Comparison of ENCODE assay signal across 12 cellular contexts in the genomic region with DNA sequence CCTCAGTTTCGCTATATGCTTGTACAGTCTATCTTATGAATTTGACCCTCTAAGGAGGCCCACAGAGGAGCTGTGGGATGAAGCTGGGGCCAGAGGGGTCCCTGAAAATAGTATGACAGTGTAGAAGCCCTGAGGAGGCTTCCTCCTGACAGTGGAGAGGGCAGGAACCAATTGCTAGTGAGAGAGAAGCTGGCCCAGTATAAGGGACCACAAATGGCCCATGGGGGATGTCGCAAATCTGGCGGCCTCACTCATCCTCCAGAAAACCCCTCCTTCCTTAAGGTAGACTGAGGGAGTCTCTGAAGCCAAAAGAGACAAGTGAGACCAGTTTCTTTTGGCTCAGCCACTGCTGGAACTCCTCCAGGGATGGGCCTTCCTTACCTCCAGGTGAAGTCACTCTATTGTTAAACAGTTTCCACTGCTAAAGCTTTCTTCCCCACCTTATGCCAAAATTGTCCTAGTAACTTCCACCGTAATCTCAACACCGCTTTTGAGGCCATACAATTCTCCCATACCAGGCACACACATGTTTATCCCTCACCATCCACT. TPM values are rescaled to one million over a fixed set of nuclear protein-coding genes. Genes with fewer than 3 reads are reported as not detected.
DNase-seq lines count a peak whose midpoint lies in the region; ATAC-seq and TF ChIP-seq lines count a peak whose summit lies in the region.
"Had no signal": no experiment of that assay in that cellular context is flagged by ENCODE, and none has a peak within 500 bp of the region (broad histone marks: within the 10 kb centered on the region; RNA-seq: fewer than 3 reads in every experiment).

No MANE protein-coding gene starts in this region.

- H3K9ac ChIP-seq in mesenchymal stem cell (ENCODE audit: low read length), result no peak overlapping the region

- no peak for TF ChIP-seq POLR2A in heart left ventricle (IDR thresholded peaks at IDR 0.05)

- H2BK12ac ChIP-seq in mesenchymal stem cell (ENCODE audit: low read length in 2 of 2), result no peak overlapping the region

- intact Hi-C loops in heart left ventricle (cut with DNase I) (no loop called here), left ventricle myocardium superior (cut with micrococcal nuclease) (no loop called here)

- DNase-seq in heart left ventricle (peak in 1 of 5 donors; percentile 25), left ventricle myocardium superior (no peak), mesenchymal stem cell (no peak), type B pancreatic cell (ENCODE audit: extremely low spot score, unreplicated experiment) (no peak), SKM-1 (lab: John Stamatoyannopoulos, UW; ENCODE audit: unreplicated experiment) (no peak), mesothelial cell of epicardium (ENCODE audit: low spot score in 2 of 2, unreplicated experiment in 2 of 2) (no peak)
- no peak for DNase-seq in stimulated activated CD4-positive, alpha-beta T cell treated with anti-CD3 and anti-CD28 coated beads, Interleukin-1b, Interleukin-23, amount 100 ng/mL, for 48 hours
- DNase-seq: activated CD4-positive, alpha-beta T cell treated with anti-CD3 and anti-CD28 coated beads for 48 hours; NCI-H2171 had no signal

- peaks cover 91% of the 10 kb centered on the region for H3K4me1 Mint-ChIP-seq in activated T-helper 17 cell treated with anti-CD3 and anti-CD28 coated beads, Interleukin-2, amount 50 U/mL, for 72 hours
- H3K4me1 Mint-ChIP-seq in type B pancreatic cell (ENCODE audit: unreplicated experiment), result peaks cover 66% of the 10 kb centered on the region
- peaks cover 35% of the 10 kb centered on the region for H3K4me1 Mint-ChIP-seq in mesothelial cell of epicardium

- no peaks in the 10 kb centered on the region for H3K9me3 ChIP-seq in heart left ventricle
- no peaks in the 10 kb centered on the region for H3K9me3 ChIP-seq in mesenchymal stem cell (ENCODE audit: control insufficient read depth, low read length)

- TF ChIP-seq CTCF in heart left ventricle (IDR thresholded peaks at IDR 0.05) (no peak), type B pancreatic cell (conservative IDR thresholded peaks at IDR 0.05) (no peak), mesothelial cell of epicardium (IDR thresholded peaks at IDR 0.05; ENCODE audit: unreplicated experiment) (no peak)

- no peak overlapping the region for H3K4ac ChIP-seq in mesenchymal stem cell (ENCODE audit: low read depth in 1 of 2, low read length in 2 of 2)

- no peak overlapping the region for H3K4me3 ChIP-seq in heart left ventricle
- H3K4me3 ChIP-seq in mesenchymal stem cell (ENCODE audit: insufficient read depth in 1 of 2, low read depth in 1 of 2, low read length in 2 of 2), result no peak overlapping the region

- H3K4me1 ChIP-seq in heart left ventricle (peaks cover 33 to 100% (median 91%) of the 10 kb centered on the region in 12 donors), mesenchymal stem cell (ENCODE audit: control insufficient read depth, insufficient read depth, low read depth, low read length) (peaks cover 57% of the 10 kb centered on the region)

- WGBS in heart left ventricle, 4 donors, result 65 to 69% (median 67%) methylated on average over 5 of the region's 5 CpGs
- WGBS in mesenchymal stem cell, result 97% methylated on average over 5 of the region's 5 CpGs

- peak overlapping the region; percentile 3 for H2AK5ac ChIP-seq in mesenchymal stem cell (ENCODE audit: low read length, severe bottlenecking)

- no peak overlapping the region for H2BK120ac ChIP-seq in mesenchymal stem cell (ENCODE audit: low read depth, low read length)

- H3K27me3 ChIP-seq in heart left ventricle (no peaks in the 10 kb centered on the region), mesenchymal stem cell (ENCODE audit: control insufficient read depth in 1 of 2, insufficient read depth in 1 of 2, low read length in 2 of 2) (no peaks in the 10 kb centered on the region)

- ATAC-seq in heart left ventricle (no peak), left ventricle myocardium superior (no peak)
- ATAC-seq in activated T-helper 17 cell treated with anti-CD3 and anti-CD28 coated beads, Interleukin-2, amount 50 U/mL, for 72 hours (replicated peaks), result no peak

- peak overlapping the region; percentile 80 for H3K4me3 Mint-ChIP-seq in activated T-helper 17 cell treated with anti-CD3 and anti-CD28 coated beads, Interleukin-2, amount 50 U/mL, for 72 hours
- H3K4me3 Mint-ChIP-seq in type B pancreatic cell (peak overlapping the region; percentile 6), mesothelial cell of epicardium (no peak overlapping the region)
- H3K4me3 Mint-ChIP-seq: brain had no signal

- no peak overlapping the region for H3K14ac ChIP-seq in mesenchymal stem cell (ENCODE audit: low read length in 2 of 2)

- H3K79me1 ChIP-seq in mesenchymal stem cell (replicated peaks; ENCODE audit: low read length, poor library complexity, severe bottlenecking), result peaks cover 24% of the 10 kb centered on the region

- H3K27ac ChIP-seq in heart left ventricle, result peak overlapping the region in 11 of 12 donors; percentile 56 to 95 (median 82)
- H3K27ac ChIP-seq in mesenchymal stem cell (ENCODE audit: low read length, poor library complexity, severe bottlenecking), result no peak overlapping the region

- no peaks in the 10 kb centered on the region for H3K27me3 Mint-ChIP-seq in activated T-helper 17 cell treated with anti-CD3 and anti-CD28 coated beads, Interleukin-2, amount 50 U/mL, for 72 hours
- H3K27me3 Mint-ChIP-seq in type B pancreatic cell (no peaks in the 10 kb centered on the region), mesothelial cell of epicardium (ENCODE audit: low read depth) (no peaks in the 10 kb centered on the region)
- H3K27me3 Mint-ChIP-seq: brain had no signal

- H3K9me3 Mint-ChIP-seq in activated T-helper 17 cell treated with anti-CD3 and anti-CD28 coated beads, Interleukin-2, amount 50 U/mL, for 72 hours, result no peaks in the 10 kb centered on the region
- H3K9me3 Mint-ChIP-seq in type B pancreatic cell (no peaks in the 10 kb centered on the region), mesothelial cell of epicardium (no peaks in the 10 kb centered on the region)
- H3K9me3 Mint-ChIP-seq: brain had no signal

- H3K4me2 ChIP-seq in mesenchymal stem cell (ENCODE audit: low read length, poor library complexity, severe bottlenecking), result no peak overlapping the region

- H3K27ac Mint-ChIP-seq in activated T-helper 17 cell treated with anti-CD3 and anti-CD28 coated beads, Interleukin-2, amount 50 U/mL, for 72 hours, result peak overlapping the region; percentile 92
- H3K27ac Mint-ChIP-seq in type B pancreatic cell (peak overlapping the region; percentile 85), mesothelial cell of epicardium (no peak overlapping the region)

- H3K36me3 ChIP-seq in heart left ventricle (peaks cover 0 to 16% (median 0%) of the 10 kb centered on the region in 9 donors), mesenchymal stem cell (ENCODE audit: control insufficient read depth in 1 of 2, insufficient read depth in 2 of 2, low read depth in 1 of 2, low read length in 2 of 2) (peaks cover 13 to 21% of the 10 kb centered on the region in 2 experiments)

- no peak overlapping the region for H4K91ac ChIP-seq in mesenchymal stem cell (ENCODE audit: low read length)

- peak overlapping the region; percentile 3 for H2BK15ac ChIP-seq in mesenchymal stem cell (ENCODE audit: low read depth, poor library complexity, severe bottlenecking)

- H4K8ac ChIP-seq in mesenchymal stem cell (ENCODE audit: low read length), result no peak overlapping the region

- H3K23ac ChIP-seq in mesenchymal stem cell (ENCODE audit: low read length in 2 of 2), result no peak overlapping the region

- H2AFZ ChIP-seq in mesenchymal stem cell (ENCODE audit: low read depth, low read length), result no peak overlapping the region

- H3K36me3 Mint-ChIP-seq in activated T-helper 17 cell treated with anti-CD3 and anti-CD28 coated beads, Interleukin-2, amount 50 U/mL, for 72 hours (ENCODE audit: low read depth), result peaks cover 27% of the 10 kb centered on the region
- H3K36me3 Mint-ChIP-seq in type B pancreatic cell, result peaks cover 10% of the 10 kb centered on the region
- H3K36me3 Mint-ChIP-seq in mesothelial cell of epicardium, result no peaks in the 10 kb centered on the region
- H3K36me3 Mint-ChIP-seq: brain had no signal

- H2BK5ac ChIP-seq in mesenchymal stem cell (ENCODE audit: low read depth, low read length, poor library complexity, severe bottlenecking), result no peak overlapping the region

- H3K18ac ChIP-seq in mesenchymal stem cell (ENCODE audit: low read depth in 1 of 2, low read length in 2 of 2), result no peak overlapping the region

RNA-seq across cellular contexts. Expression of gene CASTOR1, which starts 17.8 kb away (rescaled TPM):
- 10 to 100 TPM in 3 of 9 donors, 1 to 10 TPM in 6; 3.8 to 16.6 (median 7.1) TPM for total RNA-seq in heart left ventricle
- polyA plus RNA-seq in heart left ventricle, result 10 to 100 TPM in 1 of 2 donors, 1 to 10 TPM in 1; 7.0 to 10.2 TPM
- total RNA-seq in left ventricle myocardium superior, result 7.6 TPM
- 1 to 10 TPM; 4.6 to 4.8 TPM for total RNA-seq in activated T-helper 17 cell treated with anti-CD3 and anti-CD28 coated beads, Interleukin-2, amount 50 U/mL, for 72 hours
- 9.7 TPM for polyA plus RNA-seq in mesenchymal stem cell (2013, experiment 1 of 2)
- 8.7 TPM for polyA plus RNA-seq in mesenchymal stem cell (2013, experiment 2 of 2)
- 11.4 TPM in 2 replicates for total RNA-seq in type B pancreatic cell (ENCODE audit: low replicate concordance)
- 10.9 to 13.5 TPM (median 13.5 TPM) in 3 replicates for total RNA-seq in mesothelial cell of epicardium

RNA-seq across cellular contexts. Expression of gene TBC1D10A, which starts 19.6 kb away (rescaled TPM):
- total RNA-seq in heart left ventricle (10 to 100 TPM in 1 of 9 donors, 1 to 10 TPM in 8; 4.3 to 10.1 (median 7.1) TPM), left ventricle myocardium superior (6.2 TPM), type B pancreatic cell (ENCODE audit: low replicate concordance) (15.3 and 21.5 TPM in 2 replicates), mesothelial cell of epicardium (12.8 to 15.1 TPM (median 13.7 TPM) in 3 replicates)
- polyA plus RNA-seq in heart left ventricle, result 1 to 10 TPM; 4.5 to 9.5 TPM
- 10 to 100 TPM; 26.9 to 41.2 TPM for total RNA-seq in activated T-helper 17 cell treated with anti-CD3 and anti-CD28 coated beads, Interleukin-2, amount 50 U/mL, for 72 hours
- 15.7 TPM for polyA plus RNA-seq in mesenchymal stem cell (2013, experiment 1 of 2)
- 14.0 TPM for polyA plus RNA-seq in mesenchymal stem cell (2013, experiment 2 of 2)

RNA-seq across cellular contexts. Expression of gene OSM, which starts 40.4 kb away (rescaled TPM):
- total RNA-seq in heart left ventricle, result 1 to 10 TPM in 2 of 9 donors, under 1 TPM in 5, not detected in 2; 0.17 to 5.0 (median 0.42) TPM
- polyA plus RNA-seq in heart left ventricle, result under 1 TPM; 0.25 to 0.27 TPM
- not detected for total RNA-seq in left ventricle myocardium superior
- 10 to 100 TPM; 41.1 to 88.6 TPM for total RNA-seq in activated T-helper 17 cell treated with anti-CD3 and anti-CD28 coated beads, Interleukin-2, amount 50 U/mL, for 72 hours
- polyA plus RNA-seq in mesenchymal stem cell (2013, experiment 1 of 2), result not detected
- polyA plus RNA-seq in mesenchymal stem cell (2013, experiment 2 of 2), result not detected
- total RNA-seq in type B pancreatic cell (ENCODE audit: low replicate concordance), result not detected in 2 replicates
- not detected in 3 replicates for total RNA-seq in mesothelial cell of epicardium
- polyA plus RNA-seq: BJ had no signal

RNA-seq across cellular contexts. Expression of gene SF3A1, which starts 49.6 kb away (rescaled TPM):
- total RNA-seq in heart left ventricle (100 to 1,000 TPM in 4 of 9 donors, 10 to 100 TPM in 5; 57.7 to 142 (median 99.2) TPM), left ventricle myocardium superior (104 TPM), type B pancreatic cell (ENCODE audit: low replicate concordance) (160 and 190 TPM in 2 replicates), mesothelial cell of epicardium (142 to 154 TPM (median 151 TPM) in 3 replicates)
- polyA plus RNA-seq in heart left ventricle, result 10 to 100 TPM; 11.4 to 31.3 TPM
- 100 to 1,000 TPM; 275 to 294 TPM for total RNA-seq in activated T-helper 17 cell treated with anti-CD3 and anti-CD28 coated beads, Interleukin-2, amount 50 U/mL, for 72 hours
- polyA plus RNA-seq in mesenchymal stem cell (2013, experiment 1 of 2), result 106 TPM
- polyA plus RNA-seq in mesenchymal stem cell (2013, experiment 2 of 2), result 105 TPM

RNA-seq across cellular contexts. Expression of gene CCDC157, which starts 49.7 kb away (rescaled TPM):
- total RNA-seq in heart left ventricle, result 1 to 10 TPM in 5 of 9 donors, under 1 TPM in 4; 0.45 to 1.7 (median 1.1) TPM
- 1 to 10 TPM in 1 of 2 donors, under 1 TPM in 1; 0.42 to 1.4 TPM for polyA plus RNA-seq in heart left ventricle
- 0.37 TPM for total RNA-seq in left ventricle myocardium superior
- total RNA-seq in activated T-helper 17 cell treated with anti-CD3 and anti-CD28 coated beads, Interleukin-2, amount 50 U/mL, for 72 hours, result 1 to 10 TPM in 1 of 2 donors, under 1 TPM in 1; 0.50 to 2.5 TPM
- 1.7 TPM for polyA plus RNA-seq in mesenchymal stem cell (2013, experiment 1 of 2)
- polyA plus RNA-seq in mesenchymal stem cell (2013, experiment 2 of 2), result 1.8 TPM
- total RNA-seq in type B pancreatic cell (ENCODE audit: low replicate concordance), result 6.9 and 9.4 TPM in 2 replicates
- total RNA-seq in mesothelial cell of epicardium, result 4.7 to 5.8 TPM (median 4.7 TPM) in 3 replicates

Comparison
In these comparisons a context has a peak if more than half of its experiments do, and no peak if none do; other contexts are left out.
1. RNA of gene OSM, which starts 40.4 kb away (total RNA-seq): 41.1 to 88.6 TPM in activated T-helper 17 cell treated with anti-CD3 and anti-CD28 coated beads, Interleukin-2, amount 50 U/mL, for 72 hours; 0.17 to 5.0 TPM in heart left ventricle, not detected in left ventricle myocardium superior (single experiment), not detected in type B pancreatic cell and not detected in mesothelial cell of epicardium; every median in the first group is over 4 times any median in the second.